ENCODE assay signal across 1 cellular context in the genomic region with DNA sequence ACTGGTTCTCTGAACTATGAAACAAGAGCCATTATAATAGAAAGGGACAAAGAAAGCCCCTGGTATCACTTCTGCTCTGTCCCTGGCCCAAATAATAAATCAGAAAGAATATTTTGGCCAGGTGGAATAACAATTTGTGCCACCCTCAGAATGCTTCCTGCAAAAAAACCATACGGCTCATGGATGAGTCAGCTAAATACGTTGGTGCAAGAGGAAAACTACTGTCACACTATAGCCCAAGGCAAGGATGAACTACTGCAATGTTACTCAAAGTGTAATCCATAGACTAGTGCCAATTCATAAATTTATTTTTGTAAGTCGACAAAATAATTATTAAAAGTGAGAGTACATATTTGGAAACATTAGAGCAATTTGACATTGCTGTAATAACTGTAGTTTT.
A peak's percentile ranks its signal among the peaks of the same experiment; 100 is the strongest.
TF ChIP-seq lines count a peak whose summit lies in the region.

No MANE protein-coding gene starts in this region.

TF ChIP-seq in K562, 482 proteins besides CTCF, POLR2A, EP300 and RAD21:
- peak; percentile 42; the same call in 1 of the 2 replicates for TF ChIP-seq NFE2 (IDR thresholded peaks at IDR 0.05; ENCODE audit: low read depth)
- no peak for TF ChIP-seq TBP (optimal IDR thresholded peaks at IDR 0.05; ENCODE audit: low read depth, low read length)
- TF ChIP-seq NCOA1 (IDR thresholded peaks at IDR 0.05; ENCODE audit: low read depth): no peak
- no peak for TF ChIP-seq RHOXF2B (CRISPR knock-in tag; conservative IDR thresholded peaks at IDR 0.05)
- TF ChIP-seq ZNF316 (IDR thresholded peaks at IDR 0.05): peak; percentile 18; the same call in 1 of the 2 replicates
- TF ChIP-seq HNRNPL (IDR thresholded peaks at IDR 0.05; ENCODE audit: low read depth, low read length): no peak
- TF ChIP-seq MAFG (tag; conservative IDR thresholded peaks at IDR 0.05): 0 out of 2 replicates have a peak, but pooled peaks have one; percentile 17
